ENCODE assay signal across 12 cellular contexts in the genomic region with DNA sequence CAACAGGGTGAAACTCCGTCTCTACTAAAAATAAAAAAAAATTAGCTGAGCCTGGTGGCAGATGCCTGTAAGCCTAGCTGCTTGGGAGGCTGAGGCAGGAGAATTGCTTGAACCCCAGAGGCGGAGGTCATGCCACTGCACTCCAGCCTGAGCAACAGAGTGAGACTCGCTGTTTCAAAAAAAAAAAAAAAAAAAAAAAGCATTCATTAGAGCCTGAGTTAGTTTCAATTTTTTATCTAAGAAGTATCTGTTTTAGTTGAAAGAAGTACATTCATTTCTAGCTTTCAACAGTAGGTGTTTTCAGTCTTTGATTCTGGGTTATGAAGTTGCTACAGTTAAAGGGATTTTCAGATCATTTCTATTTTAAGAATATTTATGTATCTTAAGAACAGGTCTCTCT. TPM values are rescaled to one million over a fixed set of nuclear protein-coding genes. Genes with fewer than 3 reads are reported as not detected.
DNase-seq lines count a peak whose midpoint lies in the region; ATAC-seq lines count a peak whose summit lies in the region.
"Had no signal": no experiment of that assay in that cellular context is flagged by ENCODE, and none has a peak within 500 bp of the region (broad histone marks: within the 10 kb centered on the region; RNA-seq: fewer than 3 reads in every experiment).

No MANE protein-coding gene starts in this region.

- peak overlapping the region; percentile 57 for H3K4me3 Mint-ChIP-seq in activated naive CD8-positive, alpha-beta T cell

- H3K9me3 Mint-ChIP-seq in activated naive CD8-positive, alpha-beta T cell (ENCODE audit: low read depth), result no peaks in the 10 kb centered on the region
- H3K9me3 Mint-ChIP-seq: naive thymus-derived CD4-positive, alpha-beta T cell had no signal

- DNase-seq in activated effector memory CD4-positive, alpha-beta T cell treated with Interleukin-2 at 50 U/mL for 16 hours, result no peak
- DNase-seq in HT-29 (ENCODE audit: low spot score), result no peak
- no peak for DNase-seq in anterior cingulate cortex (lab: John Stamatoyannopoulos, UW)
- DNase-seq: IMR-90; naive thymus-derived CD4-positive, alpha-beta T cell; NCI-H2171; spleen; WERI-Rb-1 had no signal

- peak overlapping the region; percentile 47 for H3K27ac Mint-ChIP-seq in activated naive CD8-positive, alpha-beta T cell

- no peaks in the 10 kb centered on the region for H3K27me3 Mint-ChIP-seq in activated naive CD8-positive, alpha-beta T cell
- H3K27me3 Mint-ChIP-seq: naive thymus-derived CD4-positive, alpha-beta T cell had no signal

- ATAC-seq in GM18519 (IDR thresholded peaks at IDR 0.05; ENCODE audit: low FRiP score, unreplicated experiment) (peak; percentile 81), GM21360 (IDR thresholded peaks at IDR 0.05; ENCODE audit: unreplicated experiment) (peak; percentile 62), HG03039 (IDR thresholded peaks at IDR 0.05; ENCODE audit: unreplicated experiment) (peak; percentile 64)
- ATAC-seq: naive thymus-derived CD4-positive, alpha-beta T cell had no signal

- peaks cover 80% of the 10 kb centered on the region for H3K4me1 Mint-ChIP-seq in activated naive CD8-positive, alpha-beta T cell (ENCODE audit: low read depth)

- peaks cover 8% of the 10 kb centered on the region for H3K36me3 Mint-ChIP-seq in activated naive CD8-positive, alpha-beta T cell

RNA-seq across cellular contexts. Expression of a gene that starts 42.2 kb away (rescaled TPM):
- 8.0 and 9.4 TPM in 2 replicates for total RNA-seq in HT-29 (2014; rRNA removed; shearing (Covaris generic))
